8 cellular contexts compared by ENCODE assay signal in genomic region chr1:23554481-23555224, GRCh38. TPM values are rescaled to one million over a fixed set of nuclear protein-coding genes. Genes with fewer than 3 reads are reported as not detected.
DNase-seq lines count a peak whose midpoint lies in the region; ATAC-seq and TF ChIP-seq lines count a peak whose summit lies in the region.

No MANE protein-coding gene starts in this region.

- H2BK12ac ChIP-seq in neuronal stem cell (ENCODE audit: low read length) = peak overlapping the region; percentile 35

- no peak overlapping the region for H3K4ac ChIP-seq in neuronal stem cell (ENCODE audit: low read length)

- peaks cover 6% of the 10 kb centered on the region for H3K79me1 ChIP-seq in neuronal stem cell (ENCODE audit: low read depth, low read length)

- no peak overlapping the region for H4K8ac ChIP-seq in neuronal stem cell (ENCODE audit: low read depth, low read length)

- H3K23ac ChIP-seq in neuronal stem cell (ENCODE audit: low read depth, low read length, poor library complexity) = peak overlapping the region; percentile 86

- peaks cover 20% of the 10 kb centered on the region for H4K20me1 ChIP-seq in DOHH2 (ENCODE audit: control insufficient read depth, insufficient read depth, low read depth, low read length)

- peak overlapping the region; percentile 79 for H2AFZ ChIP-seq in neuronal stem cell (ENCODE audit: low read length)

- H3K4me2 ChIP-seq in DOHH2 (ENCODE audit: low read length) (peak overlapping the region; percentile 97), neuronal stem cell (ENCODE audit: insufficient read depth, low read length, poor library complexity, severe bottlenecking) (peak overlapping the region; percentile 96)

- peak overlapping the region; percentile 47 for H2BK15ac ChIP-seq in neuronal stem cell (ENCODE audit: low read length)

- H2AK5ac ChIP-seq in neuronal stem cell (ENCODE audit: low read depth, low read length) = peak overlapping the region; percentile 74

- no peaks in the 10 kb centered on the region for H3K9me3 ChIP-seq in DOHH2 (ENCODE audit: control insufficient read depth, insufficient read depth, low read length)
- H3K9me3 ChIP-seq in neuronal stem cell (replicated peaks in 1 of 2; ENCODE audit: control insufficient read depth in 2 of 2, insufficient read depth in 1 of 2, low read depth in 1 of 2, low read length in 2 of 2) = no peaks in the 10 kb centered on the region
- no peaks in the 10 kb centered on the region for H3K9me3 ChIP-seq in subcutaneous abdominal adipose tissue (ENCODE audit: control insufficient read depth in 5 of 5, low read length in 5 of 5)

- H3K14ac ChIP-seq in neuronal stem cell (ENCODE audit: low read length) = peak overlapping the region; percentile 67

- peak overlapping the region; percentile 89 for H2BK5ac ChIP-seq in neuronal stem cell (ENCODE audit: low read length)

- no peaks in the 10 kb centered on the region for H3K9me2 ChIP-seq in DOHH2 (replicated peaks; ENCODE audit: control insufficient read depth, low read length)

- peak overlapping the region; percentile 98 for H3K18ac ChIP-seq in neuronal stem cell (ENCODE audit: low read length)

- DNase-seq in LHCN-M2 (ENCODE audit: low read depth) = peak; percentile 92
- DNase-seq in RKO (ENCODE audit: low spot score) = peak; percentile 88
- DNase-seq in activated gamma-delta T cell (lab: John Stamatoyannopoulos, UW) = peak; percentile 78
- peak; percentile 82 to 92 for DNase-seq in foreskin fibroblast
- DNase-seq in neuronal stem cell (ENCODE audit: low spot score) = peak; percentile 85

- H3K27ac ChIP-seq in DOHH2 (ENCODE audit: low read depth, low read length) = peak overlapping the region; percentile 87
- H3K27ac ChIP-seq in neuronal stem cell (replicated peaks; ENCODE audit: low read length) = peak overlapping the region; percentile 54
- H3K27ac ChIP-seq in subcutaneous abdominal adipose tissue (ENCODE audit: low read depth, low read length) = peak overlapping the region; percentile 96

- H4K91ac ChIP-seq in neuronal stem cell (ENCODE audit: low read depth, low read length, poor library complexity) = peak overlapping the region; percentile 27

- no CpG with 5 or more reads among the region's 77 CpGs for WGBS in neuronal stem cell (ENCODE audit: extremely low coverage in 2 of 2, insufficient read length in 2 of 2, insufficient replicate concordance in 1 of 2), 2 donors

- peaks cover 35% of the 10 kb centered on the region for H3K79me2 ChIP-seq in DOHH2 (ENCODE audit: control insufficient read depth, low read length)

- H3K27me3 ChIP-seq in DOHH2 (ENCODE audit: control insufficient read depth, low read length) (no peaks in the 10 kb centered on the region; the same call in 1 of the 2 replicates), neuronal stem cell (ENCODE audit: control insufficient read depth in 3 of 3, insufficient read depth in 3 of 3, low read depth in 1 of 3, low read length in 3 of 3) (peaks cover 0 to 13% (median 0%) of the 10 kb centered on the region in 3 experiments), subcutaneous abdominal adipose tissue (ENCODE audit: control insufficient read depth in 5 of 5, insufficient read depth in 4 of 5, low read length in 5 of 5) (peaks cover 0 to 4% (median 0%) of the 10 kb centered on the region in 5 donors)

- ATAC-seq in GM21723 (IDR thresholded peaks at IDR 0.05; ENCODE audit: unreplicated experiment) = peak; percentile 53

- H3K4me3 ChIP-seq in DOHH2 (ENCODE audit: low read length) = peak overlapping the region; percentile 93
- H3K4me3 ChIP-seq in foreskin fibroblast (ENCODE audit: low read depth in 1 of 2, low read length in 2 of 2) = peak overlapping the region; percentile 42 to 58
- peak overlapping the region; percentile 76 to 91 for H3K4me3 ChIP-seq in neuronal stem cell (ENCODE audit: low read length in 2 of 2)
- peak overlapping the region; percentile 67 to 99 (median 87) for H3K4me3 ChIP-seq in subcutaneous abdominal adipose tissue (ENCODE audit: low read depth in 1 of 5, low read length in 5 of 5)

- peak overlapping the region; percentile 87 for H3K9ac ChIP-seq in neuronal stem cell (ENCODE audit: low read depth, low read length, poor library complexity)
- peak overlapping the region; percentile 38 to 79 (median 63) for H3K9ac ChIP-seq in subcutaneous abdominal adipose tissue (ENCODE audit: low read length in 5 of 5)

- H3K4me1 ChIP-seq in DOHH2 (ENCODE audit: control insufficient read depth, low read length) (peaks cover 70% of the 10 kb centered on the region), neuronal stem cell (ENCODE audit: control insufficient read depth in 2 of 2, insufficient read depth in 1 of 2, low read depth in 1 of 2, low read length in 2 of 2) (peaks cover 33 to 37% of the 10 kb centered on the region in 2 donors), subcutaneous abdominal adipose tissue (ENCODE audit: control insufficient read depth in 5 of 5, insufficient read depth in 5 of 5, low read length in 5 of 5) (peaks cover 18 to 59% (median 49%) of the 10 kb centered on the region in 5 donors)

- H2BK120ac ChIP-seq in neuronal stem cell (ENCODE audit: low read depth, low read length) = peak overlapping the region; percentile 58

- TF ChIP-seq CTCF in DOHH2 (IDR thresholded peaks at IDR 0.05; ENCODE audit: low read depth, low read length, poor library complexity, severe bottlenecking) (peak; percentile 41), foreskin fibroblast (IDR thresholded peaks at IDR 0.05; ENCODE audit: low read depth, low read length) (peak; percentile 4)

- H3K36me3 ChIP-seq in DOHH2 (ENCODE audit: control insufficient read depth, low read length) (peaks cover 40% of the 10 kb centered on the region), neuronal stem cell (replicated peaks in 1 of 2; ENCODE audit: control insufficient read depth in 2 of 2, insufficient read depth in 2 of 2, low read length in 2 of 2) (peaks cover 0 to 24% of the 10 kb centered on the region in 2 donors), subcutaneous abdominal adipose tissue (ENCODE audit: control insufficient read depth in 5 of 5, insufficient read depth in 5 of 5, low read length in 5 of 5) (peaks cover 0 to 5% (median 0%) of the 10 kb centered on the region in 5 donors)

- H3F3A ChIP-seq in DOHH2 (ENCODE audit: control insufficient read depth, insufficient read depth) = peaks cover 44% of the 10 kb centered on the region

RNA-seq across cellular contexts. Expression of gene ID3, which starts 4.6 kb away (rescaled TPM):
- 335 and 553 TPM in 2 replicates for total RNA-seq in LHCN-M2 (2014; rRNA removed)
- 331 TPM for polyA plus RNA-seq in LHCN-M2 (2012)
- 99.9 TPM for polyA plus RNA-seq in neuronal stem cell (2013, experiment 1 of 2)
- 99.2 TPM for polyA plus RNA-seq in neuronal stem cell (2013, experiment 2 of 2)

RNA-seq across cellular contexts. Expression of gene E2F2, which starts 23.6 kb away (rescaled TPM):
- total RNA-seq in LHCN-M2 (2014; rRNA removed) = 6.2 and 6.6 TPM in 2 replicates
- polyA plus RNA-seq in LHCN-M2 (2012) = 1.3 TPM
- polyA plus RNA-seq in neuronal stem cell (2013, experiment 1 of 2) = 3.8 TPM
- 4.4 TPM for polyA plus RNA-seq in neuronal stem cell (2013, experiment 2 of 2)

Comparison
In these comparisons a context has a peak if more than half of its experiments do, and no peak if none do; other contexts are left out.
1. Peak in every context shown above with its lines: DNase-seq, ATAC-seq, H3K4me3 ChIP-seq and H3K27ac ChIP-seq.